In the genomic region with DNA sequence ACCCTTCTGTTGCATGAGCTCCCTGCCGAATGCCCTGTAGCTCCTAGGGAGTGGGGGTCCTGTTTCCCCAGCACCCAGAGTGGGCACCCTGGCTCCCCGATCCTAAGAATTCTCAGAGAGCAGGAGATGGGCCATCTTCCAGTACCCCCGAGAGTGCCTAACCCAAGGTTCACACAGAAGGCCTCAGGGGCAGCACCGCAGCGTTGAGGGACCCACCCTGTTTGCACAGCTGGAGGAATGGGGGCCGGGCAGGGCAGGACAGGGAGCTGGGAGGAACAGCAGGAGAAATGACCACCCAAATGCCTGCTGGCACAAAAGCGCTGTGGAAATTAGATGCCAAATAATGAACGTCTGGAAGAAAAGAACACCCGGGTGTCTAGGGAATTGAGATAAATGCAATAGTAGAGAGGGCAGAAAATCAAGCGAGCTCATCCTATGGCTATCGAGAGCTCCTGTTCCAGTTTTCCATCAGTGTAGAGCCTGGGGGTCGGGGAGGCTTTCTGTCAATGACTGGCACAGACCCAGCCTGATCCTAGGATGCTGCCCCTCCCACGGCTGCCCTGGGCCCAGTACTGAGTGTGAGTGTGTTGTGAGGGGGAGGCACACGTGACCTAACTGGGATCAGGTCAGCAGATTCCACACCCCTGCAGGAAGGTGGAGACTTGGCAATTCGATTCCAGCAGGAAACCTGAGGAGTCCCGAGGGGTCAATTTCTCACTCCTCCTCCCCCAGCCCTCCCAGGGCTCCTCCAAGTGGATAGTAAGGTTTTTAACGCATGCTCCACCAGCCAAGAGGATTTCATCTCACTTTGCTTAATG, we compare ENCODE assay signal across 17 cellular contexts. TPM values are rescaled to one million over a fixed set of nuclear protein-coding genes. Genes with fewer than 3 reads are reported as not detected.
A peak's percentile ranks its signal among the peaks of the same experiment; 100 is the strongest.
DNase-seq lines count a peak whose midpoint lies in the region; ATAC-seq and TF ChIP-seq lines count a peak whose summit lies in the region.
"Had no signal": no experiment of that assay in that cellular context is flagged by ENCODE, and none has a peak within 500 bp of the region (broad histone marks: within the 10 kb centered on the region; RNA-seq: fewer than 3 reads in every experiment).

No MANE protein-coding gene starts in this region.

- peaks cover 55% of the 10 kb centered on the region for H3K36me3 ChIP-seq in OCI-LY1 (ENCODE audit: insufficient read depth, low read length)
- peaks cover 0 to 17% (median 0%) of the 10 kb centered on the region in 9 donors for H3K36me3 ChIP-seq in heart left ventricle
- H3K36me3 ChIP-seq in spleen, result peaks cover 0 to 66% (median 22%) of the 10 kb centered on the region in 6 donors
- H3K36me3 ChIP-seq: gastrocnemius medialis, lower lobe of right lung had no signal

- CTCF ChIA-PET in activated CD4-positive, alpha-beta T cell treated with anti-CD3 and anti-CD28 coated beads for 36 hours (lab: Charles Lee), result interaction anchor here (0.6 to 1.0 kb wide), 3 partner anchors 10 to 79 kb away, joined by 3 read pairs; no protein-coding TSS in a partner anchor

- no peak overlapping the region for H3K4me3 Mint-ChIP-seq in activated CD4-positive, alpha-beta T cell treated with anti-CD3 and anti-CD28 coated beads for 36 hours

- no peaks in the 10 kb centered on the region for H3K9me2 ChIP-seq in OCI-LY1 (ENCODE audit: low read depth, low read length)

- peak overlapping the region; percentile 25 for H3K27ac Mint-ChIP-seq in activated CD4-positive, alpha-beta T cell treated with anti-CD3 and anti-CD28 coated beads for 36 hours
- H3K27ac Mint-ChIP-seq: progenitor cell of endocrine pancreas had no signal

- peaks cover 35% of the 10 kb centered on the region for H3K4me1 ChIP-seq in OCI-LY1 (ENCODE audit: insufficient read depth, low read length, severe bottlenecking)
- peaks cover 0 to 33% (median 12%) of the 10 kb centered on the region in 12 donors for H3K4me1 ChIP-seq in heart left ventricle
- H3K4me1 ChIP-seq in spleen, result peaks cover 0 to 47% (median 25%) of the 10 kb centered on the region in 6 donors
- H3K4me1 ChIP-seq: A549, gastrocnemius medialis, lower lobe of right lung had no signal

- H4K20me1 ChIP-seq in OCI-LY1 (ENCODE audit: insufficient read depth, low read length), result no peaks in the 10 kb centered on the region

- no peaks in the 10 kb centered on the region for H3F3A ChIP-seq in OCI-LY1 (ENCODE audit: insufficient read depth, low read length)

- POLR2A ChIA-PET in activated CD4-positive, alpha-beta T cell treated with anti-CD3 and anti-CD28 coated beads for 36 hours (lab: Charles Lee), result no interaction called here

- H3K36me3 Mint-ChIP-seq in activated CD4-positive, alpha-beta T cell treated with anti-CD3 and anti-CD28 coated beads for 36 hours (ENCODE audit: low read depth), result peaks cover 33% of the 10 kb centered on the region

- no peaks in the 10 kb centered on the region for H3K79me2 ChIP-seq in OCI-LY1 (ENCODE audit: insufficient read depth, low read length)

- H3K4me1 Mint-ChIP-seq in activated CD4-positive, alpha-beta T cell treated with anti-CD3 and anti-CD28 coated beads for 36 hours, result peaks cover 29% of the 10 kb centered on the region

- intact Hi-C loops in activated CD4-positive, alpha-beta T cell treated with anti-CD3 and anti-CD28 coated beads for 36 hours (cut with DNase I, micrococcal nuclease), result no loop called here
- intact Hi-C loops in heart left ventricle (cut with DNase I), result no loop called here
- intact Hi-C loops in spleen (cut with DNase I; ENCODE audit: low total_unique reads), result no loop called here

- peak overlapping the region; percentile 94 for H3K27ac ChIP-seq in OCI-LY1 (ENCODE audit: low read depth, low read length, poor library complexity, severe bottlenecking)
- H3K27ac ChIP-seq in heart left ventricle, result peak overlapping the region in 7 of 12 donors; percentile 20 to 54 (median 34)
- H3K27ac ChIP-seq in spleen, result peak overlapping the region in 4 of 8 donors; percentile 37 to 68 (median 52)
- H3K27ac ChIP-seq: A549, dorsolateral prefrontal cortex, gastrocnemius medialis, HL-60, lower lobe of right lung had no signal

- no peak overlapping the region for H2AFZ ChIP-seq in OCI-LY1 (ENCODE audit: low read length)

- DNase-seq in activated CD4-positive, alpha-beta T cell treated with anti-CD3 and anti-CD28 coated beads for 36 hours, result no peak
- no peak for DNase-seq in activated CD4-positive, alpha-beta T cell treated with anti-CD3 and anti-CD28 coated beads for 4 hours
- peak in 4 of 5 donors; percentile 47 to 65 (median 51) for DNase-seq in heart left ventricle
- peak; percentile 69 for DNase-seq in spleen
- no peak for DNase-seq in SW 1271 (lab: John Stamatoyannopoulos, UW)
- DNase-seq in cerebellar cortex (ENCODE audit: low spot score), result no peak
- DNase-seq: activated CD4-positive, alpha-beta T cell treated with anti-CD3 and anti-CD28 coated beads, Interleukin-2, amount 50 U/mL, for 4 hours; dorsolateral prefrontal cortex; EL; lower lobe of right lung; stimulated activated CD4-positive, alpha-beta T cell treated with anti-CD3 and anti-CD28 coated beads, Interleukin-4, amount 100 ng/mL, for 24 hours had no signal

- H3K27me3 Mint-ChIP-seq in activated CD4-positive, alpha-beta T cell treated with anti-CD3 and anti-CD28 coated beads for 36 hours, result no peaks in the 10 kb centered on the region
- H3K27me3 Mint-ChIP-seq: progenitor cell of endocrine pancreas had no signal

- no peak for TF ChIP-seq CTCF in OCI-LY1 (IDR thresholded peaks at IDR 0.05; ENCODE audit: low read length)
- no peak for TF ChIP-seq CTCF in heart left ventricle (IDR thresholded peaks at IDR 0.05)
- no peak for TF ChIP-seq CTCF in spleen (IDR thresholded peaks at IDR 0.05 in 8 of 11, conservative IDR thresholded peaks at IDR 0.05 in 3 of 11)

- no peak for ATAC-seq in activated CD4-positive, alpha-beta T cell treated with anti-CD3 and anti-CD28 coated beads for 36 hours
- ATAC-seq in heart left ventricle, result peak; percentile 52 to 91 (median 76)
- ATAC-seq in GM19452 (IDR thresholded peaks at IDR 0.05; ENCODE audit: unreplicated experiment), result no peak
- ATAC-seq: A549, gastrocnemius medialis, lower lobe of right lung had no signal

- TF ChIP-seq POLR2A in heart left ventricle (IDR thresholded peaks at IDR 0.05) (no peak), spleen (IDR thresholded peaks at IDR 0.05) (no peak)

- H3K4me3 ChIP-seq in OCI-LY1 (ENCODE audit: low read depth, low read length, poor library complexity, severe bottlenecking), result no peak overlapping the region
- H3K4me3 ChIP-seq in heart left ventricle, result no peak overlapping the region
- H3K4me3 ChIP-seq in spleen, result no peak overlapping the region
- H3K4me3 ChIP-seq: A549, dorsolateral prefrontal cortex, gastrocnemius medialis, lower lobe of right lung had no signal

- peak overlapping the region; percentile 40; the same call in 1 of the 2 replicates for H3K9ac ChIP-seq in OCI-LY1 (ENCODE audit: low read length)

- 47 to 64% (median 54%) methylated on average over 17 of the region's 17 CpGs for WGBS in heart left ventricle, 4 donors
- WGBS in spleen, 5 donors, result 72 to 81% (median 74%) methylated on average over 13 to 17 of the region's 17 CpGs

- H3K4me2 ChIP-seq in OCI-LY1 (ENCODE audit: low read length), result no peak overlapping the region; the same call in 1 of the 2 replicates
- H3K4me2 ChIP-seq: A549 had no signal

- no peaks in the 10 kb centered on the region for H3K9me3 Mint-ChIP-seq in activated CD4-positive, alpha-beta T cell treated with anti-CD3 and anti-CD28 coated beads for 36 hours (ENCODE audit: low read depth)

- no peaks in the 10 kb centered on the region for H3K9me3 ChIP-seq in OCI-LY1 (ENCODE audit: low read length)
- H3K9me3 ChIP-seq in heart left ventricle, result no peaks in the 10 kb centered on the region
- no peaks in the 10 kb centered on the region for H3K9me3 ChIP-seq in spleen
- H3K9me3 ChIP-seq: A549, gastrocnemius medialis, lower lobe of right lung had no signal

- H3K27me3 ChIP-seq in OCI-LY1 (ENCODE audit: insufficient read depth, low read length), result no peaks in the 10 kb centered on the region
- no peaks in the 10 kb centered on the region for H3K27me3 ChIP-seq in heart left ventricle
- H3K27me3 ChIP-seq in spleen (replicated peaks in 1 of 7), result no peaks in the 10 kb centered on the region
- H3K27me3 ChIP-seq: gastrocnemius medialis had no signal

RNA-seq across cellular contexts. Expression of gene SEPTIN6, which starts 25.6 kb away (rescaled TPM):
- total RNA-seq in activated CD4-positive, alpha-beta T cell treated with anti-CD3 and anti-CD28 coated beads for 36 hours, result 100 to 1,000 TPM; 183 to 233 TPM
- total RNA-seq in heart left ventricle, result 10 to 100 TPM in 5 of 9 donors, 1 to 10 TPM in 4; 7.6 to 36.4 (median 10.0) TPM
- 1 to 10 TPM; 3.3 to 7.2 TPM for polyA plus RNA-seq in heart left ventricle
- total RNA-seq in spleen, result 100 to 1,000 TPM in 3 of 7 donors, 10 to 100 TPM in 4; 94.7 to 139 (median 99.8) TPM
- 10 to 100 TPM; 45.1 to 58.2 (median 50.8) TPM for polyA plus RNA-seq in spleen

Comparison
In these comparisons a context has a peak if more than half of its experiments do, and no peak if none do; other contexts are left out.
1. ATAC-seq: peak in heart left ventricle (4 of 4); none in activated CD4-positive, alpha-beta T cell treated with anti-CD3 and anti-CD28 coated beads for 36 hours (single experiment) and GM19452 (single experiment).
2. DNase-seq: peak in heart left ventricle (4 of 5) and spleen (single experiment); none in activated CD4-positive, alpha-beta T cell treated with anti-CD3 and anti-CD28 coated beads for 36 hours (single experiment), activated CD4-positive, alpha-beta T cell treated with anti-CD3 and anti-CD28 coated beads for 4 hours (0 of 2), SW 1271 (0 of 2) and cerebellar cortex (single experiment).